1 cellular context compared by ENCODE assay signal in genomic region chr1:52552505-52553371, GRCh38.
TF ChIP-seq lines count a peak whose summit lies in the region.

Gene TUT4 (minus strand): TSS chr1:52553092. CDS start chr1:52526280, 26,812 bp downstream.

TF ChIP-seq in H1, 55 proteins besides CTCF, POLR2A, EP300 and RAD21 (continued from another document):
- TF ChIP-seq SIN3A (conservative IDR thresholded peaks at IDR 0.05 in 1 of 2, IDR thresholded peaks at IDR 0.05 in 1 of 2; ENCODE audit: low read depth in 1 of 2, low read length in 2 of 2): peak in 1 of 2 experiments; percentile 60; a peak in 1 of 4 replicates
- TF ChIP-seq FOSL1 (IDR thresholded peaks at IDR 0.05; ENCODE audit: insufficient read depth, low read depth, low read length): no peak
- TF ChIP-seq MAFK (IDR thresholded peaks at IDR 0.05; ENCODE audit: low read depth, low read length): no peak
- TF ChIP-seq NRF1 (IDR thresholded peaks at IDR 0.05; ENCODE audit: low read depth, low read length): no peak
- TF ChIP-seq USF2 (IDR thresholded peaks at IDR 0.05; ENCODE audit: low read length): no peak
- no peak for TF ChIP-seq SP4 (IDR thresholded peaks at IDR 0.05; ENCODE audit: low read length)
- peak; percentile 73; the same call in 1 of the 2 replicates for TF ChIP-seq KDM1A (IDR thresholded peaks at IDR 0.05; ENCODE audit: borderline replicate concordance, low read length)
- TF ChIP-seq TBP (IDR thresholded peaks at IDR 0.05; ENCODE audit: low read depth, low read length): peak; percentile 72
- peak; percentile 62; the same call in 1 of the 2 replicates for TF ChIP-seq TAF1 (IDR thresholded peaks at IDR 0.05; ENCODE audit: low read depth, low read length)
- peak; percentile 35; the same call in 1 of the 2 replicates for TF ChIP-seq EGR1 (IDR thresholded peaks at IDR 0.05; ENCODE audit: borderline replicate concordance, low read depth, low read length)
- peak; percentile 75 for TF ChIP-seq TAF7 (optimal IDR thresholded peaks at IDR 0.05; ENCODE audit: borderline replicate concordance, low read depth, low read length)
- no peak for TF ChIP-seq CEBPB (IDR thresholded peaks at IDR 0.05; ENCODE audit: low read depth, low read length)
- TF ChIP-seq PHF8 (conservative IDR thresholded peaks at IDR 0.05; ENCODE audit: low read depth, low read length): peak; percentile 76
- TF ChIP-seq ASH2L (IDR thresholded peaks at IDR 0.05; ENCODE audit: low read length): peak; percentile 38
- 0 out of 2 replicates have a peak, but pooled peaks have one; percentile 6 for TF ChIP-seq CREB1 (IDR thresholded peaks at IDR 0.05)
- peak; percentile 30 for TF ChIP-seq MAX (IDR thresholded peaks at IDR 0.05)
- peak; percentile 8; the same call in 1 of the 2 replicates for TF ChIP-seq POLR2AphosphoS5 (IDR thresholded peaks at IDR 0.05; ENCODE audit: low read depth, low read length)
- TF ChIP-seq RXRA (IDR thresholded peaks at IDR 0.05; ENCODE audit: insufficient read depth, low read depth, low read length): no peak
- 0 out of 2 replicates have a peak, but pooled peaks have one; percentile 3 for TF ChIP-seq JUND (IDR thresholded peaks at IDR 0.05; ENCODE audit: low read length)
- TF ChIP-seq SIRT6 (IDR thresholded peaks at IDR 0.05; ENCODE audit: low read length): no peak
- TF ChIP-seq RNF2 (IDR thresholded peaks at IDR 0.05; ENCODE audit: borderline replicate concordance, low read depth, low read length, missing control alignments, poor library complexity, severe bottlenecking): no peak
- no peak for TF ChIP-seq SP2 (IDR thresholded peaks at IDR 0.05; ENCODE audit: low read length)
- TF ChIP-seq TEAD4 (IDR thresholded peaks at IDR 0.05; ENCODE audit: low read depth, low read length): 0 out of 2 replicates have a peak, but pooled peaks have one; percentile 3
- no peak for TF ChIP-seq RFX5 (IDR thresholded peaks at IDR 0.05; ENCODE audit: borderline replicate concordance, low read depth, low read length)
- TF ChIP-seq SAP30 (IDR thresholded peaks at IDR 0.05; ENCODE audit: insufficient read depth, insufficient replicate concordance, low read length): no peak
- TF ChIP-seq E2F6 (IDR thresholded peaks at IDR 0.05): peak; percentile 47; the same call in 1 of the 2 replicates
- no peak for TF ChIP-seq HDAC6 (IDR thresholded peaks at IDR 0.05; ENCODE audit: low read depth, low read length)
- TF ChIP-seq KDM4A (IDR thresholded peaks at IDR 0.05; ENCODE audit: low read depth, low read length, severe bottlenecking): peak; percentile 75
TF ChIP-seq in H1: peak in this region for 17.
